Comparison of ENCODE assay signal across 1 cellular context in genomic region chr13:20519887-20520286, GRCh38.
TF ChIP-seq lines count a peak whose summit lies in the region.

No MANE protein-coding gene starts in this region.

TF ChIP-seq in HepG2, 621 proteins besides CTCF, POLR2A, EP300 and RAD21:
- TF ChIP-seq HNF1A (IDR thresholded peaks at IDR 0.05; ENCODE audit: low read depth) (0 out of 2 replicates have a peak, but pooled peaks have one; percentile 41), HNF1A (CRISPR knock-in tag; IDR thresholded peaks at IDR 0.05; ENCODE audit: borderline replicate concordance) (no peak), PAXIP1 (CRISPR knock-in tag; conservative IDR thresholded peaks at IDR 0.05) (peak; percentile 56), LCORL (IDR thresholded peaks at IDR 0.05) (no peak), LCORL (CRISPR knock-in tag; IDR thresholded peaks at IDR 0.05) (no peak), HOXA9 (CRISPR knock-in tag; IDR thresholded peaks at IDR 0.05; ENCODE audit: borderline replicate concordance) (no peak), ZNF546 (CRISPR knock-in tag; conservative IDR thresholded peaks at IDR 0.05) (no peak), RBFOX2 (IDR thresholded peaks at IDR 0.05; ENCODE audit: low read depth, low read length) (0 out of 2 replicates have a peak, but pooled peaks have one; percentile 38), TERF1 (CRISPR knock-in tag; IDR thresholded peaks at IDR 0.05) (no peak), ZNF281 (CRISPR knock-in tag; IDR thresholded peaks at IDR 0.05; ENCODE audit: borderline replicate concordance) (0 out of 2 replicates have a peak, but pooled peaks have one; percentile 43), PPARG (CRISPR knock-in tag; conservative IDR thresholded peaks at IDR 0.05) (peak; percentile 75; the same call in 1 of the 2 replicates), ZNF317 (CRISPR knock-in tag; IDR thresholded peaks at IDR 0.05) (no peak), ZNF280D (CRISPR knock-in tag; IDR thresholded peaks at IDR 0.05) (no peak), ZFP1 (CRISPR knock-in tag; IDR thresholded peaks at IDR 0.05) (no peak), ZNF296 (CRISPR knock-in tag; conservative IDR thresholded peaks at IDR 0.05) (no peak), RXRB (CRISPR knock-in tag; IDR thresholded peaks at IDR 0.05; ENCODE audit: borderline replicate concordance) (peak; percentile 74)
TF ChIP-seq in HepG2: peak in this region for 6.
